12 cellular contexts compared by ENCODE assay signal in genomic region chr7:138186951-138187351, GRCh38.
A peak's percentile ranks its signal among the peaks of the same experiment; 100 is the strongest.
DNase-seq lines count a peak whose midpoint lies in the region; ATAC-seq and TF ChIP-seq lines count a peak whose summit lies in the region.
"Had no signal": no experiment of that assay in that cellular context is flagged by ENCODE, and none has a peak within 500 bp of the region (broad histone marks: within the 10 kb centered on the region; RNA-seq: fewer than 3 reads in every experiment).

No MANE protein-coding gene starts in this region.

- no CpG with 5 or more reads among the region's 6 CpGs for WGBS in H9 (ENCODE audit: extremely low coverage, insufficient read length, low lambda C conversion rate)
- WGBS in esophagus squamous epithelium, 2 donors, result 45 to 56% methylated on average over 6 of the region's 6 CpGs

- intact Hi-C loops in esophagus squamous epithelium (cut with DNase I), result no loop called here

- no peak overlapping the region for H3K56ac ChIP-seq in H9 (ENCODE audit: insufficient read length, low read depth, low read length)

- no peaks in the 10 kb centered on the region for H3K36me3 ChIP-seq in esophagus squamous epithelium

- ATAC-seq in HG02610 (IDR thresholded peaks at IDR 0.05; ENCODE audit: unreplicated experiment) (no peak), HG02938 (IDR thresholded peaks at IDR 0.05; ENCODE audit: unreplicated experiment) (no peak)
- ATAC-seq: GM23338; stimulated activated memory B cell treated with anti-CD40 and anti-IgM and Interleukin-4, amounts not matched to agents 10 μg/mL and 1 μg/mL and 100 μg/mL, for 72 hours had no signal

- no peak overlapping the region for H3K23ac ChIP-seq in H9 (ENCODE audit: insufficient read length, low read depth, low read length)

- H3K79me2 ChIP-seq in H9 (ENCODE audit: insufficient read depth, low read length), result no peaks in the 10 kb centered on the region

- H4K91ac ChIP-seq in H9 (ENCODE audit: insufficient read length, low read depth, low read length), result no peak overlapping the region

- peaks cover 2% of the 10 kb centered on the region; the same call in 1 of the 2 replicates for H3K27me3 Mint-ChIP-seq in H9 (ENCODE audit: low read depth)
- H3K27me3 Mint-ChIP-seq: stimulated activated memory B cell treated with anti-CD40 and anti-IgM and Interleukin-4, amounts not matched to agents 10 μg/mL and 1 μg/mL and 100 μg/mL, for 72 hours had no signal

- H3K9me3 ChIP-seq in H9 (ENCODE audit: control insufficient read depth, low read depth, low read length), result peaks cover 13% of the 10 kb centered on the region
- H3K9me3 ChIP-seq in esophagus squamous epithelium, result peaks cover 5 to 20% (median 14%) of the 10 kb centered on the region in 3 donors

- H3K79me1 ChIP-seq in H9 (ENCODE audit: insufficient read depth, low read depth, low read length, poor library complexity, severe bottlenecking), result no peaks in the 10 kb centered on the region

- no peak overlapping the region for H2AK5ac ChIP-seq in H9 (ENCODE audit: insufficient read length, low read length)

- H2BK5ac ChIP-seq in H9 (ENCODE audit: insufficient read length, low read length), result no peak overlapping the region

- H3K27me3 ChIP-seq in H9 (ENCODE audit: insufficient read depth, low read length) (no peaks in the 10 kb centered on the region), esophagus squamous epithelium (no peaks in the 10 kb centered on the region)

- peak overlapping the region; percentile 33 for H3K27ac ChIP-seq in H9 (ENCODE audit: insufficient read length, low read depth, low read length)
- H3K27ac ChIP-seq in esophagus squamous epithelium, result peak overlapping the region in 3 of 4 donors; percentile 7 to 39 (median 39)

- H4K20me1 ChIP-seq in H9 (ENCODE audit: control insufficient read depth, insufficient read depth, insufficient read length), result no peaks in the 10 kb centered on the region

- H3K14ac ChIP-seq in H9 (ENCODE audit: insufficient read depth, low read length), result no peak overlapping the region

- H2BK20ac ChIP-seq in H9 (ENCODE audit: low read depth, low read length, poor library complexity, severe bottlenecking), result no peak overlapping the region

- DNase-seq in H9 (no peak), RPMI7951 (ENCODE audit: low read depth) (peak; percentile 90), esophagus squamous epithelium (lab: John Stamatoyannopoulos, UW) (no peak), putamen (ENCODE audit: low spot score) (peak; percentile 35), activated gamma-delta T cell treated with Interleukin-2 at 50 U/mL for 16 hours (no peak), SK-N-DZ (ENCODE audit: low spot score) (no peak)
- DNase-seq: activated CD4-positive, alpha-beta T cell treated with anti-CD3 and anti-CD28 coated beads, Interleukin-2, amount 50 U/mL, for 4 hours; SIG-M5 had no signal

- H3K4me1 Mint-ChIP-seq in H9, result peaks cover 16 to 21% of the 10 kb centered on the region in 2 experiments
- H3K4me1 Mint-ChIP-seq: stimulated activated memory B cell treated with anti-CD40 and anti-IgM and Interleukin-4, amounts not matched to agents 10 μg/mL and 1 μg/mL and 100 μg/mL, for 72 hours had no signal

- no peak overlapping the region for H2BK15ac ChIP-seq in H9 (ENCODE audit: low read depth, low read length)

- H2BK120ac ChIP-seq in H9 (ENCODE audit: low read depth, low read length, poor library complexity, severe bottlenecking), result no peak overlapping the region

- H3K4me3 Mint-ChIP-seq in H9, result no peak overlapping the region
- H3K4me3 Mint-ChIP-seq: GM23338; stimulated activated memory B cell treated with anti-CD40 and anti-IgM and Interleukin-4, amounts not matched to agents 10 μg/mL and 1 μg/mL and 100 μg/mL, for 72 hours had no signal

- TF ChIP-seq CTCF in H9 (conservative IDR thresholded peaks at IDR 0.05) (no peak), esophagus squamous epithelium (IDR thresholded peaks at IDR 0.05) (no peak)

- no peak overlapping the region for H3K27ac Mint-ChIP-seq in H9
- H3K27ac Mint-ChIP-seq: GM23338; stimulated activated memory B cell treated with anti-CD40 and anti-IgM and Interleukin-4, amounts not matched to agents 10 μg/mL and 1 μg/mL and 100 μg/mL, for 72 hours had no signal

- no peak overlapping the region for H3K18ac ChIP-seq in H9 (ENCODE audit: insufficient read length, low read depth, low read length)

- H3K9ac ChIP-seq in H9 (ENCODE audit: extremely low read depth, insufficient read length, low read length), result no peak overlapping the region

- no peak overlapping the region for H4K8ac ChIP-seq in H9 (replicated peaks; ENCODE audit: insufficient read length, low read depth, low read length)

- H3K36me3 Mint-ChIP-seq in H9 (ENCODE audit: insufficient read depth in 1 of 3, low read depth in 3 of 3), result peaks cover 11 to 50% (median 26%) of the 10 kb centered on the region in 3 experiments
- H3K36me3 Mint-ChIP-seq: stimulated activated memory B cell treated with anti-CD40 and anti-IgM and Interleukin-4, amounts not matched to agents 10 μg/mL and 1 μg/mL and 100 μg/mL, for 72 hours had no signal

- no peak overlapping the region for H3T11ph ChIP-seq in H9 (ENCODE audit: low read length)

- no peaks in the 10 kb centered on the region for H3K23me2 ChIP-seq in H9 (ENCODE audit: insufficient read length, low read depth, low read length, poor library complexity, severe bottlenecking)

- no peak overlapping the region for H3K4ac ChIP-seq in H9 (ENCODE audit: low read depth, low read length)

- TF ChIP-seq POLR2A in esophagus squamous epithelium (IDR thresholded peaks at IDR 0.05), result no peak

- no peak overlapping the region for H4K5ac ChIP-seq in H9 (ENCODE audit: insufficient read length, low read depth, low read length)

- H3K9me3 Mint-ChIP-seq in H9, result peaks cover 33 to 41% of the 10 kb centered on the region in 2 experiments

- H3K4me3 ChIP-seq in esophagus squamous epithelium, result no peak overlapping the region
- H3K4me3 ChIP-seq: GM23338 had no signal

- H3K4me1 ChIP-seq in H9 (ENCODE audit: insufficient read depth, low read length) (0 out of 2 replicates have a peak, but pooled peaks cover 2% of the 10 kb centered on the region), esophagus squamous epithelium (no peaks in the 10 kb centered on the region)

- no peak overlapping the region for H2BK12ac ChIP-seq in H9 (ENCODE audit: insufficient read length, low read depth, low read length)

- no peak overlapping the region for H2AFZ ChIP-seq in H9 (ENCODE audit: low read length)
- H2AFZ ChIP-seq: GM23338 had no signal

- H3K4me2 ChIP-seq in H9 (ENCODE audit: insufficient read depth, insufficient read length, low read length), result no peak overlapping the region
- H3K4me2 ChIP-seq: GM23338 had no signal

Comparison
In these comparisons a context has a peak if more than half of its experiments do, and no peak if none do; other contexts are left out.
1. DNase-seq: peak in RPMI7951 (single experiment) and putamen (single experiment); none in H9 (single experiment), esophagus squamous epithelium (single experiment), activated gamma-delta T cell treated with Interleukin-2 at 50 U/mL for 16 hours (single experiment) and SK-N-DZ (single experiment).